ENCODE assay signal across 22 cellular contexts in genomic region chr11:44840526-44840925, GRCh38.
DNase-seq lines count a peak whose midpoint lies in the region; ATAC-seq and TF ChIP-seq lines count a peak whose summit lies in the region.
"Had no signal": no experiment of that assay in that cellular context is flagged by ENCODE, and none has a peak within 500 bp of the region (broad histone marks: within the 10 kb centered on the region; RNA-seq: fewer than 3 reads in every experiment).

No MANE protein-coding gene starts in this region.

- H3K27ac ChIP-seq in muscle layer of duodenum (ENCODE audit: low read length) (peak overlapping the region; percentile 5), colonic mucosa (no peak overlapping the region)
- H3K27ac ChIP-seq: BLaER1 treated with 17β-estradiol and CSF1 and Interleukin-3, amounts not matched to agents 10 nM and 100 nM; body of pancreas; GM23248; stomach; tibial nerve; VCaP had no signal

- H3K9me3 ChIP-seq in muscle layer of duodenum (ENCODE audit: control insufficient read depth in 1 of 2, low read length in 2 of 2): no peaks in the 10 kb centered on the region
- no peaks in the 10 kb centered on the region for H3K9me3 ChIP-seq in colonic mucosa
- H3K9me3 ChIP-seq: body of pancreas had no signal

- H3K4me3 ChIP-seq in astrocyte of the spinal cord (ENCODE audit: low read depth, low read length) (no peak overlapping the region), muscle layer of duodenum (ENCODE audit: low read depth in 1 of 2, low read length in 2 of 2) (no peak overlapping the region), colonic mucosa (no peak overlapping the region)
- H3K4me3 ChIP-seq: BLaER1 treated with 17β-estradiol and CSF1 and Interleukin-3, amounts not matched to agents 10 nM and 100 nM; body of pancreas; GM23248; lung; stomach; tibial nerve had no signal

- intact Hi-C loops in colonic mucosa (cut with DNase I): no loop called here

- in situ Hi-C loops in G401 (cut with HindIII; ENCODE audit: low sequenced_read_pairs) (no loop called here), astrocyte of the spinal cord (cut with HindIII; ENCODE audit: low sequenced_read_pairs) (no loop called here)

- TF ChIP-seq CTCF in astrocyte of the spinal cord (IDR thresholded peaks at IDR 0.05; ENCODE audit: low read depth, low read length): no peak
- TF ChIP-seq CTCF in colonic mucosa (IDR thresholded peaks at IDR 0.05): no peak

- H3K4me1 ChIP-seq in muscle layer of duodenum (ENCODE audit: control insufficient read depth in 1 of 2, insufficient read depth in 2 of 2, low read length in 2 of 2) (peaks cover 8 to 32% of the 10 kb centered on the region in 2 donors), colonic mucosa (no peaks in the 10 kb centered on the region)
- H3K4me1 ChIP-seq: body of pancreas, tibial nerve had no signal

- H3K9ac ChIP-seq in colonic mucosa (ENCODE audit: low read depth in 2 of 2, low read length in 2 of 2): no peak overlapping the region
- H3K9ac ChIP-seq: BLaER1 treated with 17β-estradiol and CSF1 and Interleukin-3, amounts not matched to agents 10 nM and 100 nM; GM23248 had no signal

- DNase-seq in G401 (ENCODE audit: low spot score) (peak; percentile 68), NCI-H1694 treated with DMSO at 0.1 percent for 48 hours (lab: John Stamatoyannopoulos, UW) (peak; percentile 81), astrocyte of the spinal cord (ENCODE audit: low read depth, low spot score) (peak; percentile 6), colonic mucosa (no peak), OCI-M2 (lab: John Stamatoyannopoulos, UW; ENCODE audit: unreplicated experiment) (no peak)
- DNase-seq: activated CD4-positive, alpha-beta T cell treated with anti-CD3 and anti-CD28 coated beads for 4 hours; activated T-cell treated with anti-CD3 and anti-CD28 coated beads, Interleukin-2, amount 50 U/mL, for 1 hour; body of pancreas; COR-L47; GM23248; NCI-H187 treated with DMSO at 0.1 percent for 48 hours; OCI-M1; right cardiac atrium; Right ventricle myocardium superior; stimulated activated CD4-positive, alpha-beta T cell treated with anti-CD3 and anti-CD28 coated beads, Interleukin-2, amount 100 ng/mL, for 24 hours; stomach had no signal

- no peak for ATAC-seq in HG02938 (IDR thresholded peaks at IDR 0.05; ENCODE audit: unreplicated experiment)
- ATAC-seq: body of pancreas, right cardiac atrium had no signal

- H3K27me3 ChIP-seq in muscle layer of duodenum (ENCODE audit: low read depth, low read length) (no peaks in the 10 kb centered on the region), colonic mucosa (no peaks in the 10 kb centered on the region)
- H3K27me3 ChIP-seq: body of pancreas, stomach, tibial nerve had no signal

- H3K36me3 ChIP-seq in muscle layer of duodenum (ENCODE audit: control insufficient read depth in 1 of 2, insufficient read depth in 2 of 2, low read length in 2 of 2) (no peaks in the 10 kb centered on the region), colonic mucosa (no peaks in the 10 kb centered on the region)
- H3K36me3 ChIP-seq: BLaER1 treated with 17β-estradiol and CSF1 and Interleukin-3, amounts not matched to agents 10 nM and 100 nM; stomach had no signal

Comparison
In these comparisons a context has a peak if more than half of its experiments do, and no peak if none do; other contexts are left out.
1. DNase-seq: peak in G401 (single experiment), NCI-H1694 treated with DMSO at 0.1 percent for 48 hours (single experiment) and astrocyte of the spinal cord (single experiment); none in colonic mucosa (single experiment) and OCI-M2 (single experiment).